ENCODE assay signal across 19 cellular contexts in genomic region chr18:52227536-52227935, GRCh38.
DNase-seq lines count a peak whose midpoint lies in the region; ATAC-seq and TF ChIP-seq lines count a peak whose summit lies in the region.
"Had no signal": no experiment of that assay in that cellular context is flagged by ENCODE, and none has a peak within 500 bp of the region (broad histone marks: within the 10 kb centered on the region; RNA-seq: fewer than 3 reads in every experiment).

No MANE protein-coding gene starts in this region.

- H3K4me1 ChIP-seq in HUES48 (ENCODE audit: control insufficient read depth, insufficient read depth, low read length) (peaks cover 14% of the 10 kb centered on the region), hepatocyte (ENCODE audit: insufficient read depth) (no peaks in the 10 kb centered on the region)
- H3K4me1 ChIP-seq: BE2C had no signal

- DNase-seq in hepatocyte (ENCODE audit: low spot score) (peak; percentile 33), left kidney (ENCODE audit: low read depth, low spot score) (peak; percentile 23), activated gamma-delta T cell (lab: John Stamatoyannopoulos, UW) (no peak), left ventricle myocardium superior (no peak)
- DNase-seq: 8988T; ACHN; BE2C; C1 segment of cervical spinal cord; CD4-positive, alpha-beta memory T cell; CD4-positive, CD25-positive, alpha-beta regulatory T cell; CD8-positive, alpha-beta memory T cell; COR-L47; DMS 273 treated with DMSO at 0.1 percent for 48 hours; DMS153; DMS79 treated with DMSO at 0.1 percent for 48 hours; GF-D8 had no signal

- ATAC-seq in GM19328 (IDR thresholded peaks at IDR 0.05; ENCODE audit: unreplicated experiment), result no peak
- no peak for ATAC-seq in left ventricle myocardium superior

- H4K20me1 ChIP-seq in hepatocyte (ENCODE audit: insufficient read depth, poor library complexity, severe bottlenecking), result no peaks in the 10 kb centered on the region
- H4K20me1 ChIP-seq: BLaER1 had no signal

- no peaks in the 10 kb centered on the region for H3K9me2 ChIP-seq in hepatocyte (replicated peaks; ENCODE audit: insufficient read depth)

- no peak overlapping the region for H2AFZ ChIP-seq in hepatocyte

- H3K4me3 ChIP-seq in HUES48 (ENCODE audit: low read depth, low read length) (no peak overlapping the region), hepatocyte (no peak overlapping the region)
- H3K4me3 ChIP-seq: BLaER1 had no signal

- no peaks in the 10 kb centered on the region for H3K36me3 ChIP-seq in HUES48 (ENCODE audit: control insufficient read depth, insufficient read depth, low read length)
- H3K36me3 ChIP-seq in hepatocyte (replicated peaks; ENCODE audit: insufficient read depth, low read depth), result no peaks in the 10 kb centered on the region
- H3K36me3 ChIP-seq: BE2C, BLaER1 had no signal

- H3K4me2 ChIP-seq in hepatocyte, result no peak overlapping the region
- H3K4me2 ChIP-seq: BLaER1 had no signal

- intact Hi-C loops in left ventricle myocardium superior (cut with micrococcal nuclease), result no loop called here

- no peaks in the 10 kb centered on the region for H3K79me2 ChIP-seq in hepatocyte

- no peak overlapping the region for H3K9ac ChIP-seq in HUES48 (ENCODE audit: low read depth, low read length)
- H3K9ac ChIP-seq: BLaER1 had no signal

- no peaks in the 10 kb centered on the region for H3K9me3 ChIP-seq in HUES48 (ENCODE audit: control insufficient read depth, insufficient read depth, low read length)
- no peaks in the 10 kb centered on the region for H3K9me3 ChIP-seq in hepatocyte (ENCODE audit: low read depth)
- H3K9me3 ChIP-seq: BE2C, BLaER1 had no signal

- H3K27me3 ChIP-seq in HUES48 (ENCODE audit: control insufficient read depth, insufficient read depth, low read length) (no peaks in the 10 kb centered on the region), hepatocyte (no peaks in the 10 kb centered on the region)
- H3K27me3 ChIP-seq: BE2C, BLaER1 had no signal

- 91% methylated on average over 4 of the region's 4 CpGs for WGBS in hepatocyte (ENCODE audit: low lambda C conversion rate, missing lambda C conversion rate)

- H3K27ac ChIP-seq in HUES48 (ENCODE audit: low read depth, low read length) (peak overlapping the region; percentile 80), hepatocyte (no peak overlapping the region)
- H3K27ac ChIP-seq: BLaER1 had no signal

- no peak for TF ChIP-seq CTCF in hepatocyte (IDR thresholded peaks at IDR 0.05; ENCODE audit: poor library complexity)

Comparison
In these comparisons a context has a peak if more than half of its experiments do, and no peak if none do; other contexts are left out.
1. DNase-seq: peak in hepatocyte (single experiment) and left kidney (single experiment); none in activated gamma-delta T cell (single experiment) and left ventricle myocardium superior (single experiment).